15 cellular contexts compared by ENCODE assay signal in the genomic region with DNA sequence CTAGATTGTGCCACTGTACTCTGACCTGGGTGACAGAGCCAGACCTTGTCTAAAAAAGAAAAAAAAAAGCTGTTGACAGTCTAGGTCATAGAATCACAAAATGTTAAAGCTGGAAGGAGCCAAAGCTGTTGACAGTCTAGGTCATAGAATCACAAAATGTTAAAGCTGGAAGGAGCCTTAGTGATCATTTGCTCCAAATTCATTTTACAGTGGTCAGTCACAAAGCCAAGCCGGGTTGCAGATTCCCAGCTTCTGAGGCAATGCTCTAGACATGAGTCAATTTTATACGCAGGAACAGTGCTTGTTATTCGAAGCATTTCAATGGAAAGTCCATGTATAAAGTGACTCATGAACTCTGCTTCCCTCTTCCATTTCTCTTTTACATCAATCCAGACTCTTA. TPM values are rescaled to one million over a fixed set of nuclear protein-coding genes. Genes with fewer than 3 reads are reported as not detected.
DNase-seq lines count a peak whose midpoint lies in the region; ATAC-seq, FAIRE-seq and TF ChIP-seq lines count a peak whose summit lies in the region.
"Had no signal": no experiment of that assay in that cellular context is flagged by ENCODE, and none has a peak within 500 bp of the region (broad histone marks: within the 10 kb centered on the region; RNA-seq: fewer than 3 reads in every experiment).

No MANE protein-coding gene starts in this region.

- H3K4me1 ChIP-seq in right atrium auricular region (no peaks in the 10 kb centered on the region), heart left ventricle (no peaks in the 10 kb centered on the region)
- H3K4me1 ChIP-seq: neural progenitor cell had no signal

- TF ChIP-seq POLR2A in heart left ventricle (IDR thresholded peaks at IDR 0.05): no peak

- DNase-seq in Right ventricle myocardium inferior (ENCODE audit: missing footprints) (no peak), right atrium auricular region (ENCODE audit: low spot score) (no peak), astrocyte of the spinal cord (ENCODE audit: low read depth, low spot score) (peak; percentile 70), heart left ventricle (no peak), urothelium cell line (ENCODE audit: low spot score) (peak; percentile 52), coronary artery (ENCODE audit: low spot score) (no peak), SK-N-DZ (ENCODE audit: low spot score) (no peak)
- DNase-seq: activated CD4-positive, alpha-beta memory T cell treated with anti-CD3 and anti-CD28 coated beads, Interleukin-2, amount 10 ng/mL, durations not matched to agents 7 days and 5 days; activated effector memory CD4-positive, alpha-beta T cell treated with anti-CD3 and anti-CD28 coated beads, Interleukin-2, amount 50 U/mL, for 16 hours; NCI-H2107; NCI-H82 had no signal

- H3K27me3 ChIP-seq in right atrium auricular region: no peaks in the 10 kb centered on the region
- peaks cover 0 to 3% (median 0%) of the 10 kb centered on the region in 9 donors for H3K27me3 ChIP-seq in heart left ventricle
- H3K27me3 ChIP-seq: neural progenitor cell had no signal

- intact Hi-C loops in Right ventricle myocardium inferior (cut with DNase I): no loop called here
- intact Hi-C loops in heart left ventricle (cut with DNase I): loop anchor here in 1 of 10 donors (5.0 kb wide), 2 partner anchors 101 to 121 kb away; no protein-coding TSS in a partner anchor

- WGBS in heart left ventricle, 4 donors: 70 to 84% (median 78%) methylated on average over 3 of the region's 3 CpGs

- no peak for FAIRE-seq in urothelium cell line (lab: Jason Lieb, UNC)

- in situ Hi-C loops in astrocyte of the spinal cord (cut with HindIII; ENCODE audit: low sequenced_read_pairs): no loop called here

- peak; percentile 64 for ATAC-seq in Right ventricle myocardium inferior
- peak; percentile 62 to 86 (median 70) for ATAC-seq in heart left ventricle
- no peak for ATAC-seq in GM18517 (IDR thresholded peaks at IDR 0.05; ENCODE audit: unreplicated experiment)

- H3K27ac ChIP-seq in right atrium auricular region (no peak overlapping the region), heart left ventricle (peak overlapping the region in 1 of 12 donors; percentile 46), coronary artery (no peak overlapping the region)
- H3K27ac ChIP-seq: epithelial cell of prostate, neural progenitor cell had no signal

- H3K9me3 ChIP-seq in right atrium auricular region (no peaks in the 10 kb centered on the region), heart left ventricle (peaks cover 0 to 6% (median 0%) of the 10 kb centered on the region in 12 donors)

- TF ChIP-seq CTCF in right atrium auricular region (IDR thresholded peaks at IDR 0.05): no peak
- no peak for TF ChIP-seq CTCF in astrocyte of the spinal cord (IDR thresholded peaks at IDR 0.05; ENCODE audit: low read depth, low read length)
- no peak for TF ChIP-seq CTCF in heart left ventricle (IDR thresholded peaks at IDR 0.05)
- no peak for TF ChIP-seq CTCF in coronary artery (IDR thresholded peaks at IDR 0.05)

- H3K4me3 ChIP-seq in right atrium auricular region: no peak overlapping the region
- H3K4me3 ChIP-seq in astrocyte of the spinal cord (ENCODE audit: low read depth, low read length): no peak overlapping the region
- H3K4me3 ChIP-seq in heart left ventricle: no peak overlapping the region
- no peak overlapping the region for H3K4me3 ChIP-seq in coronary artery
- H3K4me3 ChIP-seq: neural progenitor cell had no signal

- no peaks in the 10 kb centered on the region for H3K36me3 ChIP-seq in right atrium auricular region
- no peaks in the 10 kb centered on the region for H3K36me3 ChIP-seq in heart left ventricle
- H3K36me3 ChIP-seq: neural progenitor cell had no signal

RNA-seq across cellular contexts. Expression of a gene that starts 47.4 kb away (rescaled TPM):
- 7.0 TPM for total RNA-seq in Right ventricle myocardium inferior
- 10 to 100 TPM in 1 of 2 donors, 1 to 10 TPM in 1; 9.9 to 11.4 TPM for total RNA-seq in right atrium auricular region
- 1 to 10 TPM in 8 of 9 donors, under 1 TPM in 1; 0.61 to 7.5 (median 3.5) TPM for total RNA-seq in heart left ventricle
- 1 to 10 TPM; 1.2 to 1.3 TPM for polyA plus RNA-seq in heart left ventricle
- 0.28 TPM in 1 of 2 replicates, not detected in the other for polyA plus RNA-seq in SK-N-DZ (2014; cell fraction: cytosol; rRNA removed)
- polyA plus RNA-seq in SK-N-DZ (2014; cell fraction: nucleus; rRNA removed): not detected in 2 replicates
- total RNA-seq: activated CD4-positive, alpha-beta memory T cell treated with anti-CD3 and anti-CD28 coated beads, Interleukin-2, amount 10 ng/mL, durations not matched to agents 7 days and 5 days; subcutaneous adipose tissue had no signal

Comparison
In these comparisons a context has a peak if more than half of its experiments do, and no peak if none do; other contexts are left out.
1. DNase-seq: peak in astrocyte of the spinal cord (single experiment) and urothelium cell line (single experiment); none in Right ventricle myocardium inferior (single experiment), right atrium auricular region (single experiment), heart left ventricle (0 of 5), coronary artery (single experiment) and SK-N-DZ (single experiment).